In genomic region chr19:55694656-55695491, GRCh38 we compare ENCODE assay signal across 21 cellular contexts. TPM values are rescaled to one million over a fixed set of nuclear protein-coding genes. Genes with fewer than 3 reads are reported as not detected.
"Had no signal": no experiment of that assay in that cellular context is flagged by ENCODE, and none has a peak within 500 bp of the region (broad histone marks: within the 10 kb centered on the region; RNA-seq: fewer than 3 reads in every experiment).

No MANE protein-coding gene starts in this region.

- H3K9me3 ChIP-seq: upper lobe of left lung had no signal

- H3K9me3 Mint-ChIP-seq: activated B cell treated with CpG ODN at 0.5 μM for 24 hours; activated CD4-positive, alpha-beta T cell treated with anti-CD3 and anti-CD28 coated beads, Interleukin-2, amount 10 ng/mL, durations not matched to agents 7 days and 5 days; activated T-cell treated with anti-CD3 and anti-CD28 coated beads, Interleukin-2, amount 50 U/mL, for 72 hours; dendritic cell treated with granulocyte-macrophage colony-stimulating factor and Interleukin-4, amounts not matched to agents 40 ng/mL and 50 ng/mL, for 4 days; immature natural killer cell; stimulated activated naive CD8-positive, alpha-beta T cell treated with anti-CD3 and anti-CD28 coated beads, Interleukin-15, Interleukin-2, amounts not matched to agents 100 ng/mL and 50 ng/mL, for 24 hours had no signal

- H3K4me3 ChIP-seq: lung, upper lobe of left lung had no signal

- H3K4me1 ChIP-seq: foreskin keratinocyte, upper lobe of left lung had no signal

- H3K27me3 Mint-ChIP-seq: activated B cell treated with CpG ODN at 0.5 μM for 24 hours; activated CD4-positive, alpha-beta T cell treated with anti-CD3 and anti-CD28 coated beads, Interleukin-2, amount 10 ng/mL, durations not matched to agents 7 days and 5 days; dendritic cell treated with granulocyte-macrophage colony-stimulating factor and Interleukin-4, amounts not matched to agents 40 ng/mL and 50 ng/mL, for 4 days; stimulated activated naive CD8-positive, alpha-beta T cell treated with anti-CD3 and anti-CD28 coated beads, Interleukin-15, Interleukin-2, amounts not matched to agents 100 ng/mL and 50 ng/mL, for 24 hours had no signal

- H3K27ac Mint-ChIP-seq: activated B cell treated with CpG ODN at 0.5 μM for 24 hours; activated CD4-positive, alpha-beta T cell treated with anti-CD3 and anti-CD28 coated beads, Interleukin-2, amount 10 ng/mL, durations not matched to agents 7 days and 5 days; activated T-cell treated with anti-CD3 and anti-CD28 coated beads, Interleukin-2, amount 50 U/mL, for 72 hours; immature natural killer cell; stimulated activated naive CD8-positive, alpha-beta T cell treated with anti-CD3 and anti-CD28 coated beads, Interleukin-15, Interleukin-2, amounts not matched to agents 100 ng/mL and 50 ng/mL, for 24 hours had no signal

- ATAC-seq: activated T-cell treated with anti-CD3 and anti-CD28 coated beads, Interleukin-2, amount 50 U/mL, for 72 hours; foreskin keratinocyte had no signal

- H3K27me3 ChIP-seq: foreskin keratinocyte, upper lobe of left lung had no signal

- H3K4me1 Mint-ChIP-seq: activated B cell treated with CpG ODN at 0.5 μM for 24 hours; activated CD4-positive, alpha-beta T cell treated with anti-CD3 and anti-CD28 coated beads, Interleukin-2, amount 10 ng/mL, durations not matched to agents 7 days and 5 days; immature natural killer cell had no signal

- H3K27ac ChIP-seq: foreskin keratinocyte, upper lobe of left lung had no signal

- H3K4me3 Mint-ChIP-seq: activated B cell treated with CpG ODN at 0.5 μM for 24 hours; activated CD4-positive, alpha-beta T cell treated with anti-CD3 and anti-CD28 coated beads, Interleukin-2, amount 10 ng/mL, durations not matched to agents 7 days and 5 days; activated T-cell treated with anti-CD3 and anti-CD28 coated beads, Interleukin-2, amount 50 U/mL, for 72 hours; dendritic cell treated with granulocyte-macrophage colony-stimulating factor and Interleukin-4, amounts not matched to agents 40 ng/mL and 50 ng/mL, for 4 days; immature natural killer cell; stimulated activated naive CD8-positive, alpha-beta T cell treated with anti-CD3 and anti-CD28 coated beads, Interleukin-15, Interleukin-2, amounts not matched to agents 100 ng/mL and 50 ng/mL, for 24 hours had no signal

- DNase-seq: activated B cell treated with CpG ODN at 0.5 μM for 24 hours; activated CD4-positive, alpha-beta T cell treated with anti-CD3 and anti-CD28 coated beads, Interleukin-2, amount 10 ng/mL, durations not matched to agents 7 days and 5 days; activated CD8-positive, alpha-beta memory T cell treated with anti-CD3 and anti-CD28 coated beads, Interleukin-2, amount 50 U/mL, for 48 hours; activated T-cell treated with anti-CD3 and anti-CD28 coated beads, Interleukin-2, amount 50 U/mL, for 72 hours; cerebellar nuclear complex; effector memory CD4-positive, alpha-beta T cell; foreskin keratinocyte; glutamatergic neuron; immature natural killer cell; midbrain; retina; stimulated activated CD4-positive, alpha-beta T cell treated with anti-CD3 and anti-CD28 coated beads, Interleukin-4, amount 100 ng/mL, for 4 hours; stimulated activated CD8-positive, alpha-beta memory T cell treated with anti-CD3 and anti-CD28 coated beads, Interleukin-4, amount 100 ng/mL, for 48 hours; SW 1271 had no signal

RNA-seq across cellular contexts. Expression of gene NLRP9, which starts 43.3 kb away (rescaled TPM):
- total RNA-seq: activated B cell treated with CpG ODN at 0.5 μM for 24 hours; activated CD4-positive, alpha-beta T cell treated with anti-CD3 and anti-CD28 coated beads, Interleukin-2, amount 10 ng/mL, durations not matched to agents 7 days and 5 days; activated T-cell treated with anti-CD3 and anti-CD28 coated beads, Interleukin-2, amount 50 U/mL, for 72 hours; aorta; foreskin keratinocyte; lung; T-helper 2 cell treated with Interferon-gamma antibody and Interleukin-4, amounts not matched to agents 100 ng/mL and 5 ng/mL, for 36 hours; temporal lobe; upper lobe of left lung had no signal
